ENCODE assay signal across 8 cellular contexts in the genomic region with DNA sequence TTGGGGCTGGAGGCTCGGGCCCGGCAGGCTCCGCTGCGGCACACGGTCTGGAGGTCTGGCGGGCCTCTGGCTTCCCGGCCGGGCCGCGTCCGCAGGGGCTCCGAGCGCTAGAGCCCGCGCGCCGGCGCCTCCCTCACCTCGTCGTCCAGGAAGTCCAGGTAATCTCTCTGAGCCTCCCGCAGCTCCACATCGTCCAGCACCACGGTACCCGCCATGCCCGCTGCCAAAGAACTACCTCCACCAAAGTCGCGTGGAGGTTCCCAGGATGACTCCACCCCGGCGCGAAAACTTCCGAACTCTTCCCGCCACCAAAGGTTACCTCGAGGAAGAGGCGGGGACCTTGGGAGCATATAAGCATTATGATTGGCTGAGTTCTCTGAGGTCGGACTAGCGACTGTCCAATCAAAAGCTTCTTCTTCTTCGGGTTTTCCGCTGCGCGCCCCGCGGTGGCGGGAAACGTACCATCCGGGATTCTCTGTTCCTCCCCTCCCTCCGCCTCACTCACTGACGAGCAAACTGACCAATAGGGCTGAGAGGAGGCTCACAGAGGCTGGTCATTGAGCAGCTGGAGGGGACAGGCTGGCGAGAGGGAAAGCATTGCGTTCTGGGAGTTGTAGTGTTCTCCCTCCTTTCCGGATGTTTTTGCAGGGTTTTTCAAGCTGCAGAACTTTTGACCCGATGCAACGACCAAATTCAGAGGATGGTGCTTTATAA. TPM values are rescaled to one million over a fixed set of nuclear protein-coding genes. Genes with fewer than 3 reads are reported as not detected.
A peak's percentile ranks its signal among the peaks of the same experiment; 100 is the strongest.
DNase-seq lines count a peak whose midpoint lies in the region; ATAC-seq and TF ChIP-seq lines count a peak whose summit lies in the region.

Gene MCM3 (minus strand): TSS at position 283 of the 714 bp plus-strand sequence. CDS start 68 bp downstream, at position 215.

- H3K9me3 ChIP-seq in RWPE2 (ENCODE audit: severe bottlenecking), result no peaks in the 10 kb centered on the region

- no peaks in the 10 kb centered on the region for H3K27me3 ChIP-seq in RWPE2 (ENCODE audit: insufficient read depth, poor library complexity, severe bottlenecking)

- peak within 1 kb of the TSS; percentile 53 for H3K27ac ChIP-seq in RWPE2 (ENCODE audit: poor library complexity, severe bottlenecking)

- ATAC-seq in RWPE2 (ENCODE audit: low read depth), result peak; percentile 99
- ATAC-seq in natural killer cell treated with Interleukin-12 subunit alpha and Interleukin-12 subunit beta and Interleukin-15 and Interleukin-18, amount 100 ng/mL, for 72 hours, result peak; percentile 99
- peak; percentile 98 for ATAC-seq in stimulated activated naive CD8-positive, alpha-beta T cell treated with anti-CD3 and anti-CD28 coated beads, Interleukin-15, Interleukin-2, amounts not matched to agents 100 U/mL and 50 U/mL, for 24 hours

- H3K9me3 Mint-ChIP-seq in activated T-helper 2 cell treated with anti-CD3 and anti-CD28 coated beads, Interferon-gamma antibody, Interleukin-2, Interleukin-4, amounts not matched to agents 10 μg/mL and 5 μg/mL and 100 μg/mL, durations not matched to agents 14 hours and 24 hours and 36 hours, result no peaks in the 10 kb centered on the region
- no peaks in the 10 kb centered on the region for H3K9me3 Mint-ChIP-seq in natural killer cell treated with Interleukin-12 subunit alpha and Interleukin-12 subunit beta and Interleukin-15 and Interleukin-18, amount 100 ng/mL, for 72 hours

- peaks cover 44% of the 10 kb centered on the region for H3K4me1 Mint-ChIP-seq in activated T-helper 2 cell treated with anti-CD3 and anti-CD28 coated beads, Interferon-gamma antibody, Interleukin-2, Interleukin-4, amounts not matched to agents 10 μg/mL and 5 μg/mL and 100 μg/mL, durations not matched to agents 14 hours and 24 hours and 36 hours (ENCODE audit: low read depth)
- peaks cover 23 to 40% of the 10 kb centered on the region in 2 donors for H3K4me1 Mint-ChIP-seq in natural killer cell treated with Interleukin-12 subunit alpha and Interleukin-12 subunit beta and Interleukin-15 and Interleukin-18, amount 100 ng/mL, for 72 hours (ENCODE audit: low read depth in 2 of 2)

- H3K36me3 Mint-ChIP-seq in activated T-helper 2 cell treated with anti-CD3 and anti-CD28 coated beads, Interferon-gamma antibody, Interleukin-2, Interleukin-4, amounts not matched to agents 10 μg/mL and 5 μg/mL and 100 μg/mL, durations not matched to agents 14 hours and 24 hours and 36 hours (ENCODE audit: low read depth), result peaks cover 40% of the 10 kb centered on the region
- H3K36me3 Mint-ChIP-seq in natural killer cell treated with Interleukin-12 subunit alpha and Interleukin-12 subunit beta and Interleukin-15 and Interleukin-18, amount 100 ng/mL, for 72 hours, result peaks cover 36% of the 10 kb centered on the region

- TF ChIP-seq CTCF in RWPE2 (IDR thresholded peaks at IDR 0.05; ENCODE audit: poor library complexity, severe bottlenecking) (no peak), fibroblast of pulmonary artery (IDR thresholded peaks at IDR 0.05; ENCODE audit: low read length, missing control alignments) (peak; percentile 9)

- H3K27me3 Mint-ChIP-seq in activated T-helper 2 cell treated with anti-CD3 and anti-CD28 coated beads, Interferon-gamma antibody, Interleukin-2, Interleukin-4, amounts not matched to agents 10 μg/mL and 5 μg/mL and 100 μg/mL, durations not matched to agents 14 hours and 24 hours and 36 hours (ENCODE audit: low read depth), result no peaks in the 10 kb centered on the region
- peaks cover 0 to under 1% of the 10 kb centered on the region in 2 donors for H3K27me3 Mint-ChIP-seq in natural killer cell treated with Interleukin-12 subunit alpha and Interleukin-12 subunit beta and Interleukin-15 and Interleukin-18, amount 100 ng/mL, for 72 hours

- H3K4me3 ChIP-seq in RWPE2 (ENCODE audit: severe bottlenecking) (peak within 1 kb of the TSS; percentile 84), fibroblast of pulmonary artery (replicated peaks; ENCODE audit: low read depth, low read length) (peak within 1 kb of the TSS; percentile 74)

- H3K4me1 ChIP-seq in RWPE2 (ENCODE audit: insufficient read depth, poor library complexity, severe bottlenecking), result peaks cover 5% of the 10 kb centered on the region

- no peak within 1 kb of the TSS for H3K27ac Mint-ChIP-seq in activated T-helper 2 cell treated with anti-CD3 and anti-CD28 coated beads, Interferon-gamma antibody, Interleukin-2, Interleukin-4, amounts not matched to agents 10 μg/mL and 5 μg/mL and 100 μg/mL, durations not matched to agents 14 hours and 24 hours and 36 hours
- no peak within 1 kb of the TSS for H3K27ac Mint-ChIP-seq in natural killer cell treated with Interleukin-12 subunit alpha and Interleukin-12 subunit beta and Interleukin-15 and Interleukin-18, amount 100 ng/mL, for 72 hours

- intact Hi-C loops in activated T-helper 2 cell treated with anti-CD3 and anti-CD28 coated beads, Interferon-gamma antibody, Interleukin-2, Interleukin-4, amounts not matched to agents 10 μg/mL and 5 μg/mL and 100 μg/mL, durations not matched to agents 14 hours and 24 hours and 36 hours (cut with micrococcal nuclease), result loop anchor here (1.0 to 5.0 kb wide), 10 partner anchors 20 to 698 kb away; partner anchors contain the start of genes PAQR8 and TRAM2

- H3K36me3 ChIP-seq in RWPE2 (ENCODE audit: low read depth), result peaks cover 46% of the 10 kb centered on the region

- DNase-seq in EH (ENCODE audit: low read depth) (peak; percentile 99), H4 (ENCODE audit: low spot score) (peak; percentile 100), LoVo (ENCODE audit: low spot score) (peak; percentile 99), RWPE2 (ENCODE audit: low spot score) (peak; percentile 96), fibroblast of pulmonary artery (ENCODE audit: low read depth) (peak; percentile 100)
- DNase-seq in activated T-helper 2 cell treated with anti-CD3 and anti-CD28 coated beads, Interferon-gamma antibody, Interleukin-2, Interleukin-4, amounts not matched to agents 10 μg/mL and 5 μg/mL and 100 μg/mL, durations not matched to agents 14 hours and 24 hours and 36 hours (ENCODE audit: low spot score), result peak; percentile 98
- peak; percentile 98 for DNase-seq in natural killer cell treated with Interleukin-12 subunit alpha and Interleukin-12 subunit beta and Interleukin-15 and Interleukin-18, amount 100 ng/mL, for 72 hours (ENCODE audit: low spot score)
- peak; percentile 94 for DNase-seq in stimulated activated naive CD8-positive, alpha-beta T cell treated with anti-CD3 and anti-CD28 coated beads, Interleukin-15, Interleukin-2, amounts not matched to agents 100 U/mL and 50 U/mL, for 24 hours

- H3K4me3 Mint-ChIP-seq in activated T-helper 2 cell treated with anti-CD3 and anti-CD28 coated beads, Interferon-gamma antibody, Interleukin-2, Interleukin-4, amounts not matched to agents 10 μg/mL and 5 μg/mL and 100 μg/mL, durations not matched to agents 14 hours and 24 hours and 36 hours (ENCODE audit: low read depth), result no peak within 1 kb of the TSS
- H3K4me3 Mint-ChIP-seq in natural killer cell treated with Interleukin-12 subunit alpha and Interleukin-12 subunit beta and Interleukin-15 and Interleukin-18, amount 100 ng/mL, for 72 hours, result no peak within 1 kb of the TSS

RNA-seq across cellular contexts. Expression of gene MCM3, which starts in this region (rescaled TPM):
- 157 and 161 TPM in 2 replicates for total RNA-seq in H4 (2014; rRNA removed; shearing (Covaris generic))
- total RNA-seq in activated T-helper 2 cell treated with anti-CD3 and anti-CD28 coated beads, Interferon-gamma antibody, Interleukin-2, Interleukin-4, amounts not matched to agents 10 μg/mL and 5 μg/mL and 100 μg/mL, durations not matched to agents 14 hours and 24 hours and 36 hours, result 213 TPM in 2 replicates
- total RNA-seq in natural killer cell treated with Interleukin-12 subunit alpha and Interleukin-12 subunit beta and Interleukin-15 and Interleukin-18, amount 100 ng/mL, for 72 hours, result 100 to 1,000 TPM; 108 to 277 TPM

Comparison
In these comparisons a context has a peak if more than half of its experiments do, and no peak if none do; other contexts are left out.
1. Peak in every context shown above with its lines: DNase-seq, ATAC-seq, H3K4me3 ChIP-seq and H3K27ac ChIP-seq.